In genomic region chr2:231489990-231490389, GRCh38 we compare ENCODE assay signal across 12 cellular contexts. TPM values are rescaled to one million over a fixed set of nuclear protein-coding genes. Genes with fewer than 3 reads are reported as not detected.
DNase-seq lines count a peak whose midpoint lies in the region; ATAC-seq and TF ChIP-seq lines count a peak whose summit lies in the region.
"Had no signal": no experiment of that assay in that cellular context is flagged by ENCODE, and none has a peak within 500 bp of the region (broad histone marks: within the 10 kb centered on the region; RNA-seq: fewer than 3 reads in every experiment).

No MANE protein-coding gene starts in this region.

- no peaks in the 10 kb centered on the region for H3K9me3 ChIP-seq in upper lobe of right lung

- H3K27me3 ChIP-seq in upper lobe of right lung: no peaks in the 10 kb centered on the region

- no peaks in the 10 kb centered on the region for H3K4me1 ChIP-seq in upper lobe of right lung

- intact Hi-C loops in upper lobe of right lung (cut with DNase I): no loop called here

- H3K27ac ChIP-seq in VCaP (no peak overlapping the region), upper lobe of right lung (no peak overlapping the region)
- H3K27ac ChIP-seq: HL-60 had no signal

- no peaks in the 10 kb centered on the region for H3K36me3 ChIP-seq in upper lobe of right lung

- peak; percentile 25 for DNase-seq in stimulated activated CD4-positive, alpha-beta T cell treated with anti-CD3 and anti-CD28 coated beads, Interleukin-1b, Interleukin-23, amount 100 ng/mL, for 48 hours
- DNase-seq in stimulated activated CD4-positive, alpha-beta T cell treated with anti-CD3 and anti-CD28 coated beads, Interleukin-12 subunit alpha, Interleukin-12 subunit beta, amount 100 ng/mL, for 4 hours: no peak
- DNase-seq in fibroblast of the aortic adventitia (ENCODE audit: low read depth) (no peak), upper lobe of right lung (peak; percentile 65), NCI-H1048 (lab: John Stamatoyannopoulos, UW) (no peak), NCI-H748 treated with DMSO at 0.1 percent for 48 hours (lab: John Stamatoyannopoulos, UW) (no peak), T-helper 2 cell (no peak)
- DNase-seq: natural killer cell, NCI-H2107 had no signal

- no peak overlapping the region for H3K4me3 ChIP-seq in fibroblast of the aortic adventitia (ENCODE audit: low read depth, low read length)
- H3K4me3 ChIP-seq in upper lobe of right lung: no peak overlapping the region

- ATAC-seq in upper lobe of right lung: no peak
- ATAC-seq: natural killer cell had no signal

- 0 out of 2 replicates have a peak, but pooled peaks have one; percentile 9 for TF ChIP-seq CTCF in VCaP (conservative IDR thresholded peaks at IDR 0.05)
- peak; percentile 34 for TF ChIP-seq CTCF in fibroblast of the aortic adventitia (IDR thresholded peaks at IDR 0.05; ENCODE audit: insufficient read depth, low read length)
- TF ChIP-seq CTCF in upper lobe of right lung (IDR thresholded peaks at IDR 0.05): peak; percentile 36

RNA-seq across cellular contexts. Expression of gene NCL, which starts 25.7 kb away (rescaled TPM):
- total RNA-seq in fibroblast of the aortic adventitia (ENCODE audit: low replicate concordance): 167 and 437 TPM in 2 replicates
- total RNA-seq in upper lobe of right lung: 309 TPM

RNA-seq across cellular contexts. Expression of gene NMUR1, which starts 40.3 kb away (rescaled TPM):
- total RNA-seq in fibroblast of the aortic adventitia (ENCODE audit: low replicate concordance) (not detected in 2 replicates), upper lobe of right lung (5.8 TPM)
- total RNA-seq: dermis microvascular lymphatic vessel endothelial cell had no signal

Comparison
In these comparisons a context has a peak if more than half of its experiments do, and no peak if none do; other contexts are left out.
1. DNase-seq: peak in stimulated activated CD4-positive, alpha-beta T cell treated with anti-CD3 and anti-CD28 coated beads, Interleukin-1b, Interleukin-23, amount 100 ng/mL, for 48 hours (single experiment) and upper lobe of right lung (single experiment); none in stimulated activated CD4-positive, alpha-beta T cell treated with anti-CD3 and anti-CD28 coated beads, Interleukin-12 subunit alpha, Interleukin-12 subunit beta, amount 100 ng/mL, for 4 hours (single experiment), fibroblast of the aortic adventitia (single experiment), NCI-H1048 (single experiment), NCI-H748 treated with DMSO at 0.1 percent for 48 hours (single experiment) and T-helper 2 cell (0 of 5).
2. Peak in every context shown above with its lines, with median percentiles within 50 percentile points of each other: CTCF ChIP-seq.